1 cellular context compared by ENCODE assay signal in the genomic region with DNA sequence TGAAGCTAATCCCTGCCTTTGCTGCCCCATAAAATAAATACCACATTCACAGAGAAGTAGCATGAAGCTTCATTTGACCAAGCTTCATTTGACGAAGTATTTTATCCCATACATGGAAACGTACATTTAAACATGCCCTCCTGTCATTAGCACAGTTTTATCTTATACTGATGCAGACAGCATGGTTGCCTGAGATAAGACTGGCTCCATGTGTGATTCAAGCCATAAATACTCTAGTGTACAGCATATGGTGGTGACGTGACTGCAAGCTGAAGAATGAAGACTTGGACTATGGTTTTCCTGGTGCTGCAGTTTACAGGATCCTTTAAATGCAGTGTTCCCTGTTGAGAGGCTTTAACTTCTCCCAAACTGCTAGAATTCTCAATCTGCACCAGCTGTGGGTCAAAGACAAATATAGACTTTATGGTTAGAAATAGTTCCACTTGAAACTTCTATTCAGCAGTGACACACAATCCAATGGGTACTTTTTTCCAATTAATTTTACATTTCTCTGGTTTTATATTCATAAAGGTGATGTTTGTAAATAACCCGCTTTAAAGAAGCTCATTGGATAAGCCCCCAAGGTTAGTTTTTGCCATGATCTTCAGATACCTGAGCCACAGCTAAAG.
A peak's percentile ranks its signal among the peaks of the same experiment; 100 is the strongest.
TF ChIP-seq lines count a peak whose summit lies in the region.

No MANE protein-coding gene starts in this region.

TF ChIP-seq in K562, 482 proteins besides CTCF, POLR2A, EP300 and RAD21 (continued from another document):
- TF ChIP-seq, protein P1, sequence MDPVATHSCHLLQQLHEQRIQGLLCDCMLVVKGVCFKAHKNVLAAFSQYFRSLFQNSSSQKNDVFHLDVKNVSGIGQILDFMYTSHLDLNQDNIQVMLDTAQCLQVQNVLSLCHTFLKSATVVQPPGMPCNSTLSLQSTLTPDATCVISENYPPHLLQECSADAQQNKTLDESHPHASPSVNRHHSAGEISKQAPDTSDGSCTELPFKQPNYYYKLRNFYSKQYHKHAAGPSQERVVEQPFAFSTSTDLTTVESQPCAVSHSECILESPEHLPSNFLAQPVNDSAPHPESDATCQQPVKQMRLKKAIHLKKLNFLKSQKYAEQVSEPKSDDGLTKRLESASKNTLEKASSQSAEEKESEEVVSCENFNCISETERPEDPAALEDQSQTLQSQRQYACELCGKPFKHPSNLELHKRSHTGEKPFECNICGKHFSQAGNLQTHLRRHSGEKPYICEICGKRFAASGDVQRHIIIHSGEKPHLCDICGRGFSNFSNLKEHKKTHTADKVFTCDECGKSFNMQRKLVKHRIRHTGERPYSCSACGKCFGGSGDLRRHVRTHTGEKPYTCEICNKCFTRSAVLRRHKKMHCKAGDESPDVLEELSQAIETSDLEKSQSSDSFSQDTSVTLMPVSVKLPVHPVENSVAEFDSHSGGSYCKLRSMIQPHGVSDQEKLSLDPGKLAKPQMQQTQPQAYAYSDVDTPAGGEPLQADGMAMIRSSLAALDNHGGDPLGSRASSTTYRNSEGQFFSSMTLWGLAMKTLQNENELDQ (CRISPR knock-in tag; IDR thresholded peaks at IDR 0.05; ENCODE audit: borderline replicate concordance): no peak
- no peak for TF ChIP-seq THRAP3 (IDR thresholded peaks at IDR 0.05; ENCODE audit: borderline replicate concordance)
- no peak for TF ChIP-seq ELF2 (CRISPR knock-in tag; IDR thresholded peaks at IDR 0.05)
- no peak for TF ChIP-seq ZNF57 (CRISPR knock-in tag; IDR thresholded peaks at IDR 0.05)
- peak in 1 of 2 experiments; percentile 76; a peak in 1 of 4 replicates for TF ChIP-seq ARNT (IDR thresholded peaks at IDR 0.05)
- TF ChIP-seq, protein P2, sequence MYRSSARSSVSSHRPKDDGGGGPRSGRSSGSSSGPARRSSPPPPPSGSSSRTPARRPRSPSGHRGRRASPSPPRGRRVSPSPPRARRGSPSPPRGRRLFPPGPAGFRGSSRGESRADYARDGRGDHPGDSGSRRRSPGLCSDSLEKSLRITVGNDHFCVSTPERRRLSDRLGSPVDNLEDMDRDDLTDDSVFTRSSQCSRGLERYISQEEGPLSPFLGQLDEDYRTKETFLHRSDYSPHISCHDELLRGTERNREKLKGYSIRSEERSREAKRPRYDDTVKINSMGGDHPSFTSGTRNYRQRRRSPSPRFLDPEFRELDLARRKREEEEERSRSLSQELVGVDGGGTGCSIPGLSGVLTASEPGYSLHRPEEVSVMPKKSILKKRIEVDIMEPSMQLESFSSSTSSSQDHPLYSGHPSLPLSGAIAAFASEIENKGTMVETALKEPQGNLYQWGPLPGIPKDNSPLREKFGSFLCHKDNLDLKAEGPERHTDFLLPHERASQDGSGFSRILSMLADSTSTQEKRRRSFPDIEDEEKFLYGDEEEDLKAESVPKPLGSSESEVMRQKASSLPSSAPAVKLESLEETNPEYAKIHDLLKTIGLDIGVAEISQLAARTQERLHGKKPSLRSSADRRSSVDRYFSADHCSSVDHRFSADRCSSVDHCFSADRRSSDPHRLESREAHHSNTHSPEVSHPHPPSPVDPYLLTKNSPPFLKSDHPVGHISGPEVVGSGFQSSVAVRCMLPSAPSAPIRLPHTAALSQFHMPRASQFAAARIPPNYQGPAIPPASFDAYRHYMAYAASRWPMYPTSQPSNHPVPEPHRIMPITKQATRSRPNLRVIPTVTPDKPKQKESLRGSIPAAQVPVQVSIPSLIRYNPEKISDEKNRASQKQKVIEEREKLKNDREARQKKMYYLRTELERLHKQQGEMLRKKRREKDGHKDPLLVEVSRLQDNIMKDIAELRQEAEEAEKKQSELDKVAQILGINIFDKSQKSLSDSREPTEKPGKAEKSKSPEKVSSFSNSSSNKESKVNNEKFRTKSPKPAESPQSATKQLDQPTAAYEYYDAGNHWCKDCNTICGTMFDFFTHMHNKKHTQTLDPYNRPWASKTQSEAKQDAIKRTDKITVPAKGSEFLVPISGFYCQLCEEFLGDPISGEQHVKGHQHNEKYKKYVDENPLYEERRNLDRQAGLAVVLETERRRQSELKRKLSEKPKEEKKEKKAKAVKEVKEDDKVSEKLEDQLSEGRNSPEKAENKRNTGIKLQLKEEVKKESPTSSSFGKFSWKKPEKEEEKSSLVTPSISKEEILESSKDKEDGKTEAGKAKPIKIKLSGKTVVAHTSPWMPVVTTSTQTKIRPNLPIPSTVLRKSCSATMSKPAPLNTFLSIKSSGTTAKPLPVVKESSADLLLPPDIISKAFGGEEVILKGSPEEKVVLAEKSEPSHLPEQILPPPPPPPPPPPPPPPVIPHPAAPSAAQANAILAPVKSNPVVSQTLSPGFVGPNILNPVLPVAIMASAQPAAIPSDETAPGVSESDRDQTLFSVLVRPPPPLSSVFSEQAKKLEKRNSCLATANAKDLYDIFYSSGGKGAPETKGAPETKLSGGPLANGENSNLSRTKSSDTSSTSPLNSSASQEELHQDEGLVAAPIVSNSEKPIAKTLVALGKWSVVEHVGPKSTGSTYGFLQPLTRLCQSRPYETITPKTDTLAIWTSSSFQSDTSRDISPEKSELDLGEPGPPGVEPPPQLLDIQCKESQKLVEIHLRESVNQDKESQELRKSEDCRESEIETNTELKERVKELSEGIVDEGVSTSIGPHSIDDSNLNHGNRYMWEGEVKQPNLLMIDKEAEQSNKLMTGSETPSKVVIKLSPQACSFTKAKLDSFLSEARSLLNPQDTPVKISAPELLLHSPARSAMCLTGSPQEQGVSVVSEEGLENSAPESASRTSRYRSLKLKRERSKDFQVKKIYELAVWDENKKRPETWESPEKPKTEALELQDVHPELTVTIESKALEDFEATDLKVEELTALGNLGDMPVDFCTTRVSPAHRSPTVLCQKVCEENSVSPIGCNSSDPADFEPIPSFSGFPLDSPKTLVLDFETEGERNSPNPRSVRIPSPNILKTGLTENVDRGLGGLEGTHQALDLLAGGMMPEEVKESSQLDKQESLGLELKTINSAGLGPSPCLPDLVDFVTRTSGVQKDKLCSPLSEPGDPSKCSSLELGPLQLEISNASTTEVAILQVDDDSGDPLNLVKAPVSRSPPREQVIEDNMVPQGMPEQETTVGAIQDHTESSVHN (IDR thresholded peaks at IDR 0.05; ENCODE audit: borderline replicate concordance in 1 of 2, low read depth in 1 of 2): 0 out of 4 replicates have a peak, but pooled peaks of 1 of the 2 experiments have one; percentile 43
- no peak for TF ChIP-seq NR2F6 (CRISPR knock-in tag; IDR thresholded peaks at IDR 0.05)
- no peak for TF ChIP-seq ZNF175 (CRISPR knock-in tag; IDR thresholded peaks at IDR 0.05; ENCODE audit: low read depth)
- TF ChIP-seq, protein P3, sequence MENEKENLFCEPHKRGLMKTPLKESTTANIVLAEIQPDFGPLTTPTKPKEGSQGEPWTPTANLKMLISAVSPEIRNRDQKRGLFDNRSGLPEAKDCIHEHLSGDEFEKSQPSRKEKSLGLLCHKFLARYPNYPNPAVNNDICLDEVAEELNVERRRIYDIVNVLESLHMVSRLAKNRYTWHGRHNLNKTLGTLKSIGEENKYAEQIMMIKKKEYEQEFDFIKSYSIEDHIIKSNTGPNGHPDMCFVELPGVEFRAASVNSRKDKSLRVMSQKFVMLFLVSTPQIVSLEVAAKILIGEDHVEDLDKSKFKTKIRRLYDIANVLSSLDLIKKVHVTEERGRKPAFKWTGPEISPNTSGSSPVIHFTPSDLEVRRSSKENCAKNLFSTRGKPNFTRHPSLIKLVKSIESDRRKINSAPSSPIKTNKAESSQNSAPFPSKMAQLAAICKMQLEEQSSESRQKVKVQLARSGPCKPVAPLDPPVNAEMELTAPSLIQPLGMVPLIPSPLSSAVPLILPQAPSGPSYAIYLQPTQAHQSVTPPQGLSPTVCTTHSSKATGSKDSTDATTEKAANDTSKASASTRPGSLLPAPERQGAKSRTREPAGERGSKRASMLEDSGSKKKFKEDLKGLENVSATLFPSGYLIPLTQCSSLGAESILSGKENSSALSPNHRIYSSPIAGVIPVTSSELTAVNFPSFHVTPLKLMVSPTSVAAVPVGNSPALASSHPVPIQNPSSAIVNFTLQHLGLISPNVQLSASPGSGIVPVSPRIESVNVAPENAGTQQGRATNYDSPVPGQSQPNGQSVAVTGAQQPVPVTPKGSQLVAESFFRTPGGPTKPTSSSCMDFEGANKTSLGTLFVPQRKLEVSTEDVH (IDR thresholded peaks at IDR 0.05; ENCODE audit: low read depth, partially characterized antibody): peak; percentile 32
- TF ChIP-seq PHB2 (IDR thresholded peaks at IDR 0.05; ENCODE audit: low read depth): peak; percentile 57; the same call in 1 of the 2 replicates
- no peak for TF ChIP-seq ASH1L (IDR thresholded peaks at IDR 0.05; ENCODE audit: borderline replicate concordance, low read depth, partially characterized antibody)
- TF ChIP-seq ZNF76 (CRISPR knock-in tag; IDR thresholded peaks at IDR 0.05; ENCODE audit: borderline replicate concordance): no peak
- TF ChIP-seq, protein P4, sequence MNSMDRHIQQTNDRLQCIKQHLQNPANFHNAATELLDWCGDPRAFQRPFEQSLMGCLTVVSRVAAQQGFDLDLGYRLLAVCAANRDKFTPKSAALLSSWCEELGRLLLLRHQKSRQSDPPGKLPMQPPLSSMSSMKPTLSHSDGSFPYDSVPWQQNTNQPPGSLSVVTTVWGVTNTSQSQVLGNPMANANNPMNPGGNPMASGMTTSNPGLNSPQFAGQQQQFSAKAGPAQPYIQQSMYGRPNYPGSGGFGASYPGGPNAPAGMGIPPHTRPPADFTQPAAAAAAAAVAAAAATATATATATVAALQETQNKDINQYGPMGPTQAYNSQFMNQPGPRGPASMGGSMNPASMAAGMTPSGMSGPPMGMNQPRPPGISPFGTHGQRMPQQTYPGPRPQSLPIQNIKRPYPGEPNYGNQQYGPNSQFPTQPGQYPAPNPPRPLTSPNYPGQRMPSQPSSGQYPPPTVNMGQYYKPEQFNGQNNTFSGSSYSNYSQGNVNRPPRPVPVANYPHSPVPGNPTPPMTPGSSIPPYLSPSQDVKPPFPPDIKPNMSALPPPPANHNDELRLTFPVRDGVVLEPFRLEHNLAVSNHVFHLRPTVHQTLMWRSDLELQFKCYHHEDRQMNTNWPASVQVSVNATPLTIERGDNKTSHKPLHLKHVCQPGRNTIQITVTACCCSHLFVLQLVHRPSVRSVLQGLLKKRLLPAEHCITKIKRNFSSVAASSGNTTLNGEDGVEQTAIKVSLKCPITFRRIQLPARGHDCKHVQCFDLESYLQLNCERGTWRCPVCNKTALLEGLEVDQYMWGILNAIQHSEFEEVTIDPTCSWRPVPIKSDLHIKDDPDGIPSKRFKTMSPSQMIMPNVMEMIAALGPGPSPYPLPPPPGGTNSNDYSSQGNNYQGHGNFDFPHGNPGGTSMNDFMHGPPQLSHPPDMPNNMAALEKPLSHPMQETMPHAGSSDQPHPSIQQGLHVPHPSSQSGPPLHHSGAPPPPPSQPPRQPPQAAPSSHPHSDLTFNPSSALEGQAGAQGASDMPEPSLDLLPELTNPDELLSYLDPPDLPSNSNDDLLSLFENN (IDR thresholded peaks at IDR 0.05; ENCODE audit: low read depth in 2 of 2, low read length in 2 of 2): peak in 1 of 2 experiments; percentile 87; a peak in 2 of 4 replicates
- no peak for TF ChIP-seq GATAD2A (IDR thresholded peaks at IDR 0.05)
- no peak for TF ChIP-seq CBX2 (IDR thresholded peaks at IDR 0.05; ENCODE audit: insufficient read depth, low read length, poor library complexity, severe bottlenecking)
- TF ChIP-seq, protein P5, sequence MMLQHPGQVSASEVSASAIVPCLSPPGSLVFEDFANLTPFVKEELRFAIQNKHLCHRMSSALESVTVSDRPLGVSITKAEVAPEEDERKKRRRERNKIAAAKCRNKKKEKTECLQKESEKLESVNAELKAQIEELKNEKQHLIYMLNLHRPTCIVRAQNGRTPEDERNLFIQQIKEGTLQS (IDR thresholded peaks at IDR 0.05): peak; percentile 72; the same call in 1 of the 2 replicates
- TF ChIP-seq, protein P5 (CRISPR knock-in tag; conservative IDR thresholded peaks at IDR 0.05): 0 out of 2 replicates have a peak, but pooled peaks have one; percentile 31
- no peak for TF ChIP-seq CREBBP (IDR thresholded peaks at IDR 0.05; ENCODE audit: low read depth, low read length)
- TF ChIP-seq, protein P6, sequence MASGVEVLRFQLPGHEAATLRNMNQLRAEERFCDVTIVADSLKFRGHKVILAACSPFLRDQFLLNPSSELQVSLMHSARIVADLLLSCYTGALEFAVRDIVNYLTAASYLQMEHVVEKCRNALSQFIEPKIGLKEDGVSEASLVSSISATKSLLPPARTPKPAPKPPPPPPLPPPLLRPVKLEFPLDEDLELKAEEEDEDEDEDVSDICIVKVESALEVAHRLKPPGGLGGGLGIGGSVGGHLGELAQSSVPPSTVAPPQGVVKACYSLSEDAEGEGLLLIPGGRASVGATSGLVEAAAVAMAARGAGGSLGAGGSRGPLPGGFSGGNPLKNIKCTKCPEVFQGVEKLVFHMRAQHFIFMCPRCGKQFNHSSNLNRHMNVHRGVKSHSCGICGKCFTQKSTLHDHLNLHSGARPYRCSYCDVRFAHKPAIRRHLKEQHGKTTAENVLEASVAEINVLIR (CRISPR knock-in tag; IDR thresholded peaks at IDR 0.05): no peak
- TF ChIP-seq FOSL1 (tag; conservative IDR thresholded peaks at IDR 0.05): peak; percentile 87
- TF ChIP-seq ILF3 (IDR thresholded peaks at IDR 0.05; ENCODE audit: borderline replicate concordance): peak; percentile 25; the same call in 1 of the 2 replicates
